Comparison of ENCODE assay signal across 9 cellular contexts in the genomic region with DNA sequence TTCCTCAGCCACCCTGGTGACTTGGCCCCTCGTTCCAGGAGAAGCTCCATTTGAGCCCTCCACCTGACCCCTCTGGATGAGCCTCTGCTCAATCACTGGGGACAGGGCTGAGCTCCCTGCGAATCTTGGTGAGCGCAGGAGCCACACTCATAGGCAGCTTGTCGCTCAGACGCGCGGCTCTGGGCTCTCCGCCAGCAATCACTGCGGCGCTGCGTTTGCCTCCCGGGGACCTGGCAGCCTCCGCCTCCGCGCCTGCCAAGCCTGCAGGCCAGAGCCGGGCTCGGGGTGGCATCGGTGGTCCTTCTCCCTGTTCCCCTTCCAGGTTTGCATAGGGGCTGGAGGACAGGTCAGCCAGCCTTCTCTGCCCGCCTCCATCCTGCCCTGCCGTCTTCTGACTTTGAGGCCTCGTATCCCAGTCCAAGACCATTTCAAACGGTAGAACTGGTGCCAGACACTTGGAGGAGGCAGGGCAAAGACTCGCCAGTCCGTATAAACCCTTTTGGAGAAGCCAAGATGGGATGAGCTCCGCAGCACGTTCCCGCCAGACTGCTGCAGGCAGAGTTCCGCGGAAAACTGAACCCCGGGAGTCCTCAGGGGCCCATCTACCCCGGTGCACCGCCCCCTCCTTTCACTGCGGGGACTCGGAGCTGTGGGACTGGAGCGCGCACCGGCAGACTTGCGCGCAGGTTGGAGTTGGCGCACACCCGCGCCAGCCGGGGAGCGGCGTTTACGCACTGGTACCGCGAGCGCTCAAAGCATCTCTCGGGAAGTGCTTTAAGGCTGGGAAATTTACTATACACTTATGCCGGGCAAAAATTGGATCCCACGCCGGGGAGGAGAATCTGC. TPM values are rescaled to one million over a fixed set of nuclear protein-coding genes. Genes with fewer than 3 reads are reported as not detected.
DNase-seq lines count a peak whose midpoint lies in the region; ATAC-seq and TF ChIP-seq lines count a peak whose summit lies in the region.
"Had no signal": no experiment of that assay in that cellular context is flagged by ENCODE, and none has a peak within 500 bp of the region (broad histone marks: within the 10 kb centered on the region; RNA-seq: fewer than 3 reads in every experiment).

No MANE protein-coding gene starts in this region.

- no peak overlapping the region for H3K27ac ChIP-seq in HUES64 (ENCODE audit: low read depth, low read length)
- H3K27ac ChIP-seq in left ventricle myocardium inferior (replicated peaks): no peak overlapping the region
- H3K27ac ChIP-seq: KMS-11 had no signal

- H3K9me3 Mint-ChIP-seq in activated naive CD8-positive, alpha-beta T cell treated with anti-CD3 and anti-CD28 coated beads, Interleukin-2, amount 50 U/mL, for 24 hours: no peaks in the 10 kb centered on the region
- H3K9me3 Mint-ChIP-seq in progenitor cell of endocrine pancreas (ENCODE audit: low read depth): no peaks in the 10 kb centered on the region

- H3K4me1 ChIP-seq in HUES64 (ENCODE audit: insufficient read depth, low read length) (peaks cover 17% of the 10 kb centered on the region), left ventricle myocardium inferior (peaks cover 23% of the 10 kb centered on the region)

- H3K4me3 ChIP-seq in HUES64 (ENCODE audit: low read length) (peak overlapping the region; percentile 64), left ventricle myocardium inferior (peak overlapping the region; percentile 58)

- WGBS in HUES64: under 1% methylated on average over 53 of the region's 53 CpGs

- H3K36me3 Mint-ChIP-seq in activated naive CD8-positive, alpha-beta T cell treated with anti-CD3 and anti-CD28 coated beads, Interleukin-2, amount 50 U/mL, for 24 hours (ENCODE audit: low read depth): no peaks in the 10 kb centered on the region
- H3K36me3 Mint-ChIP-seq in progenitor cell of endocrine pancreas (ENCODE audit: insufficient read depth): no peaks in the 10 kb centered on the region

- no peak overlapping the region for H3K27ac Mint-ChIP-seq in activated naive CD8-positive, alpha-beta T cell treated with anti-CD3 and anti-CD28 coated beads, Interleukin-2, amount 50 U/mL, for 24 hours
- no peak overlapping the region for H3K27ac Mint-ChIP-seq in progenitor cell of endocrine pancreas

- peaks cover 76% of the 10 kb centered on the region for H3K27me3 Mint-ChIP-seq in activated naive CD8-positive, alpha-beta T cell treated with anti-CD3 and anti-CD28 coated beads, Interleukin-2, amount 50 U/mL, for 24 hours
- H3K27me3 Mint-ChIP-seq in progenitor cell of endocrine pancreas: peaks cover 89% of the 10 kb centered on the region

- intact Hi-C loops in left ventricle myocardium inferior (cut with micrococcal nuclease): no loop called here

- H3K9ac ChIP-seq in HUES64 (ENCODE audit: low read depth, low read length): no peak overlapping the region
- H3K9ac ChIP-seq: KMS-11 had no signal

- peak overlapping the region; percentile 66 for H3K4me3 Mint-ChIP-seq in activated naive CD8-positive, alpha-beta T cell treated with anti-CD3 and anti-CD28 coated beads, Interleukin-2, amount 50 U/mL, for 24 hours
- H3K4me3 Mint-ChIP-seq in progenitor cell of endocrine pancreas (ENCODE audit: low read depth): peak overlapping the region; percentile 71

- H3K4me1 Mint-ChIP-seq in activated naive CD8-positive, alpha-beta T cell treated with anti-CD3 and anti-CD28 coated beads, Interleukin-2, amount 50 U/mL, for 24 hours: peaks cover 8% of the 10 kb centered on the region
- H3K4me1 Mint-ChIP-seq in progenitor cell of endocrine pancreas (ENCODE audit: low read depth): peaks cover 15% of the 10 kb centered on the region

- DNase-seq in ELR (ENCODE audit: low read depth): peak; percentile 64
- no peak for DNase-seq in activated naive CD8-positive, alpha-beta T cell treated with anti-CD3 and anti-CD28 coated beads, Interleukin-2, amount 50 U/mL, for 24 hours
- DNase-seq in left ventricle myocardium inferior: peak; percentile 64
- peak; percentile 25 for DNase-seq in progenitor cell of endocrine pancreas (ENCODE audit: low spot score, unreplicated experiment)
- DNase-seq in stimulated activated CD8-positive, alpha-beta memory T cell treated with anti-CD3 and anti-CD28 coated beads, Interleukin-4, amount 100 ng/mL, for 48 hours: no peak
- no peak for DNase-seq in activated effector memory CD4-positive, alpha-beta T cell treated with anti-CD3 and anti-CD28 coated beads, Interleukin-2, amount 50 U/mL, for 16 hours
- no peak for DNase-seq in stimulated activated CD4-positive, alpha-beta T cell treated with anti-CD3 and anti-CD28 coated beads, Interleukin-1b, Interleukin-23, amount 100 ng/mL, for 48 hours

- ATAC-seq in activated naive CD8-positive, alpha-beta T cell treated with anti-CD3 and anti-CD28 coated beads, Interleukin-2, amount 50 U/mL, for 24 hours: peak; percentile 17

- H3K36me3 ChIP-seq in HUES64 (ENCODE audit: insufficient read depth, low read length) (no peaks in the 10 kb centered on the region), left ventricle myocardium inferior (no peaks in the 10 kb centered on the region)

- H3K9me3 ChIP-seq in HUES64 (ENCODE audit: insufficient read depth, low read depth, low read length) (no peaks in the 10 kb centered on the region), left ventricle myocardium inferior (replicated peaks) (no peaks in the 10 kb centered on the region)

- TF ChIP-seq CTCF in left ventricle myocardium inferior (IDR thresholded peaks at IDR 0.05; ENCODE audit: borderline replicate concordance): no peak
- no peak for TF ChIP-seq CTCF in progenitor cell of endocrine pancreas (IDR thresholded peaks at IDR 0.05; ENCODE audit: unreplicated experiment)

- H3K27me3 ChIP-seq in HUES64 (ENCODE audit: insufficient read depth, low read length): peaks cover 76% of the 10 kb centered on the region
- peaks cover 77% of the 10 kb centered on the region for H3K27me3 ChIP-seq in left ventricle myocardium inferior (ENCODE audit: low read depth)

RNA-seq across cellular contexts. Expression of a gene that starts 1.0 kb away (rescaled TPM):
- polyA plus RNA-seq in HUES64 (2013, experiment 1 of 2): 1.8 TPM
- 0.95 TPM for polyA plus RNA-seq in HUES64 (2013, experiment 2 of 2)
- 0.22 TPM for total RNA-seq in left ventricle myocardium inferior
- total RNA-seq in progenitor cell of endocrine pancreas: 0.55 and 0.73 TPM in 2 replicates

Comparison
In these comparisons a context has a peak if more than half of its experiments do, and no peak if none do; other contexts are left out.
1. DNase-seq: peak in ELR (single experiment), left ventricle myocardium inferior (single experiment) and progenitor cell of endocrine pancreas (single experiment); none in activated naive CD8-positive, alpha-beta T cell treated with anti-CD3 and anti-CD28 coated beads, Interleukin-2, amount 50 U/mL, for 24 hours (single experiment), stimulated activated CD8-positive, alpha-beta memory T cell treated with anti-CD3 and anti-CD28 coated beads, Interleukin-4, amount 100 ng/mL, for 48 hours (single experiment), activated effector memory CD4-positive, alpha-beta T cell treated with anti-CD3 and anti-CD28 coated beads, Interleukin-2, amount 50 U/mL, for 16 hours (single experiment) and stimulated activated CD4-positive, alpha-beta T cell treated with anti-CD3 and anti-CD28 coated beads, Interleukin-1b, Interleukin-23, amount 100 ng/mL, for 48 hours (single experiment).